ENCODE assay signal across 8 cellular contexts in genomic region chr2:86107031-86107430, GRCh38. TPM values are rescaled to one million over a fixed set of nuclear protein-coding genes. Genes with fewer than 3 reads are reported as not detected.
A peak's percentile ranks its signal among the peaks of the same experiment; 100 is the strongest.
DNase-seq lines count a peak whose midpoint lies in the region; ATAC-seq and TF ChIP-seq lines count a peak whose summit lies in the region.

No MANE protein-coding gene starts in this region.

- H3K9me3 ChIP-seq in BE2C (no peaks in the 10 kb centered on the region), KOPT-K1 (ENCODE audit: insufficient read depth, low read length, poor library complexity, severe bottlenecking) (no peaks in the 10 kb centered on the region)

- no peak for DNase-seq in BE2C
- DNase-seq in choroid plexus epithelial cell (ENCODE audit: low read depth), result no peak
- no peak for DNase-seq in natural killer cell
- no peak for DNase-seq in kidney glomerular epithelial cell (lab: John Stamatoyannopoulos, UW)

- peak overlapping the region; percentile 94 to 98 for H3K27ac Mint-ChIP-seq in natural killer cell

- peaks cover 9% of the 10 kb centered on the region for H3K36me3 Mint-ChIP-seq in natural killer cell

- H3K36me3 ChIP-seq in BE2C (peaks cover 14% of the 10 kb centered on the region), KOPT-K1 (ENCODE audit: insufficient read depth, low read length) (peaks cover 63% of the 10 kb centered on the region)

- no peaks in the 10 kb centered on the region for H3K27me3 ChIP-seq in BE2C

- H3K9me3 Mint-ChIP-seq in natural killer cell, result no peaks in the 10 kb centered on the region

- H3K4me3 Mint-ChIP-seq in natural killer cell, result peak overlapping the region; percentile 97

- H3K4me1 ChIP-seq in BE2C, result no peaks in the 10 kb centered on the region

- ATAC-seq in natural killer cell, result no peak
- no peak for ATAC-seq in GM19452 (IDR thresholded peaks at IDR 0.05; ENCODE audit: unreplicated experiment)
- ATAC-seq in GM18858 (IDR thresholded peaks at IDR 0.05; ENCODE audit: unreplicated experiment), result no peak
- no peak for ATAC-seq in HG02678 (IDR thresholded peaks at IDR 0.05; ENCODE audit: unreplicated experiment)

- intact Hi-C loops in natural killer cell (cut with micrococcal nuclease), result loop anchor here (5.0 to 10.0 kb wide), 2 partner anchors 90 to 382 kb away; partner anchors contain the start of genes IMMT and MRPL35

- H3K4me3 ChIP-seq in BE2C (ENCODE audit: low read depth, low read length) (peak overlapping the region; percentile 94), choroid plexus epithelial cell (ENCODE audit: low read depth, low read length) (peak overlapping the region; percentile 94)

- peak overlapping the region; percentile 86 for H3K27ac ChIP-seq in KOPT-K1 (ENCODE audit: low read depth, low read length, poor library complexity, severe bottlenecking)

- H3K4me1 Mint-ChIP-seq in natural killer cell, result peaks cover 62 to 63% of the 10 kb centered on the region in 2 donors

- no peak for TF ChIP-seq CTCF in BE2C (IDR thresholded peaks at IDR 0.05; ENCODE audit: low read depth, low read length)
- no peak for TF ChIP-seq CTCF in choroid plexus epithelial cell (conservative IDR thresholded peaks at IDR 0.05; ENCODE audit: low read depth, low read length)
- no peak for TF ChIP-seq CTCF in natural killer cell (IDR thresholded peaks at IDR 0.05)

- no peaks in the 10 kb centered on the region for H3K27me3 Mint-ChIP-seq in natural killer cell (ENCODE audit: low read depth in 2 of 2)

RNA-seq across cellular contexts. Expression of gene PTCD3, which starts 1.0 kb away (rescaled TPM):
- 30.8 TPM for polyA plus RNA-seq in BE2C (2012; ENCODE audit: insufficient read depth, insufficient read length, low read depth)
- 100 to 1,000 TPM; 115 to 146 (median 128) TPM for total RNA-seq in natural killer cell

RNA-seq across cellular contexts. Expression of gene POLR1A, which starts 1.3 kb away (rescaled TPM):
- polyA plus RNA-seq in BE2C (2012; ENCODE audit: insufficient read depth, insufficient read length, low read depth), result 32.5 TPM
- 10 to 100 TPM; 19.7 to 26.5 (median 22.8) TPM for total RNA-seq in natural killer cell
